In genomic region chr4:37981844-37982720, GRCh38 we compare ENCODE assay signal across 15 cellular contexts. TPM values are rescaled to one million over a fixed set of nuclear protein-coding genes. Genes with fewer than 3 reads are reported as not detected.
DNase-seq lines count a peak whose midpoint lies in the region; ATAC-seq, FAIRE-seq and TF ChIP-seq lines count a peak whose summit lies in the region.
"Had no signal": no experiment of that assay in that cellular context is flagged by ENCODE, and none has a peak within 500 bp of the region (broad histone marks: within the 10 kb centered on the region; RNA-seq: fewer than 3 reads in every experiment).

No MANE protein-coding gene starts in this region.

- CTCF ChIA-PET in GM12878 (lab: Yijun Ruan, JAX) = interaction anchor here (1.3 to 2.1 kb wide), 2 partner anchors 85 to 180 kb away, joined by 3 to 4 read pairs; no protein-coding TSS in a partner anchor

- no peak overlapping the region for H3K27ac ChIP-seq in GM12878 (ENCODE audit: control insufficient read depth, insufficient read depth)
- H3K27ac ChIP-seq: WERI-Rb-1 had no signal

- H3K27ac Mint-ChIP-seq in mesothelial cell of epicardium = peak overlapping the region; percentile 36
- H3K27ac Mint-ChIP-seq: stimulated activated effector memory CD8-positive, alpha-beta T cell treated with anti-CD3 and anti-CD28 coated beads, Interleukin-12 subunit alpha, Interleukin-12 subunit beta, amount 100 ng/mL, for 72 hours had no signal

- no peak for TF ChIP-seq EP300 in GM12878 (IDR thresholded peaks at IDR 0.05; ENCODE audit: borderline replicate concordance in 1 of 2, control insufficient read depth in 1 of 2, low read depth in 2 of 2, low read length in 2 of 2)

- BruUV-seq in GM12878 (replicated peaks; lab: Mats Ljungman, UMichigan) = no TSS peak

- 80% methylated on average over 7 of the region's 7 CpGs for WGBS in GM12878 (ENCODE audit: insufficient coverage, insufficient replicate concordance, low lambda C conversion rate, missing lambda C conversion rate)

- H3K9me3 ChIP-seq in GM12878 (replicated peaks; ENCODE audit: control insufficient read depth, insufficient read depth, low read length) (no peaks in the 10 kb centered on the region), mucosa of descending colon (no peaks in the 10 kb centered on the region)
- H3K9me3 ChIP-seq: spleen had no signal

- peak overlapping the region; percentile 19 for H3K4me2 ChIP-seq in GM12878 (ENCODE audit: control insufficient read depth, insufficient read depth)

- FAIRE-seq in G401.6 (lab: Jason Lieb, UNC) (peak; percentile 6), GM12878 (lab: Jason Lieb, UNC) (no peak)
- FAIRE-seq: endometrium had no signal

- H3K36me3 ChIP-seq in GM12878 (ENCODE audit: control insufficient read depth in 2 of 2, insufficient read depth in 2 of 2, low read length in 1 of 2) (no peaks in the 10 kb centered on the region), mucosa of descending colon (ENCODE audit: low read depth) (no peaks in the 10 kb centered on the region)
- H3K36me3 ChIP-seq: spleen had no signal

- TF ChIP-seq RAD21 in GM12878 (IDR thresholded peaks at IDR 0.05; ENCODE audit: insufficient read depth, low read depth, low read length) = no peak

- intact Hi-C loops in GM12878 (cut with micrococcal nuclease; ENCODE audit: unreplicated experiment) (no loop called here), mucosa of descending colon (cut with DNase I, micrococcal nuclease) (no loop called here)

- TF ChIP-seq POLR2A in GM12878 (IDR thresholded peaks at IDR 0.05; ENCODE audit: low read depth, low read length) (no peak), erythroblast (IDR thresholded peaks at IDR 0.05; ENCODE audit: low read length) (no peak)

- no peaks in the 10 kb centered on the region for H3K27me3 ChIP-seq in GM12878 (replicated peaks in 1 of 2; ENCODE audit: control insufficient read depth in 2 of 2, insufficient read depth in 2 of 2, low read length in 1 of 2)
- H3K27me3 ChIP-seq: spleen had no signal

- H3K79me2 ChIP-seq in GM12878 (ENCODE audit: control insufficient read depth, insufficient read depth, low read length) = peaks cover 21% of the 10 kb centered on the region

- RAD21 ChIA-PET in GM12878 (lab: Charles Lee; ENCODE audit: unreplicated experiment) = no interaction called here

- H3K9ac ChIP-seq in GM12878 (ENCODE audit: control insufficient read depth, insufficient read depth, low read length) = no peak overlapping the region

- H3K4me3 Mint-ChIP-seq in mesothelial cell of epicardium = no peak overlapping the region
- H3K4me3 Mint-ChIP-seq: stimulated activated effector memory CD8-positive, alpha-beta T cell treated with anti-CD3 and anti-CD28 coated beads, Interleukin-12 subunit alpha, Interleukin-12 subunit beta, amount 100 ng/mL, for 72 hours had no signal

- H3K36me3 Mint-ChIP-seq in mesothelial cell of epicardium = no peaks in the 10 kb centered on the region
- H3K36me3 Mint-ChIP-seq: stimulated activated effector memory CD8-positive, alpha-beta T cell treated with anti-CD3 and anti-CD28 coated beads, Interleukin-12 subunit alpha, Interleukin-12 subunit beta, amount 100 ng/mL, for 72 hours had no signal

- H3K27me3 Mint-ChIP-seq in mesothelial cell of epicardium (ENCODE audit: low read depth) = no peaks in the 10 kb centered on the region
- H3K27me3 Mint-ChIP-seq: CD4-positive, CD25-positive, alpha-beta regulatory T cell had no signal

- DNase-seq in A172 (ENCODE audit: low spot score) (peak; percentile 14), GM12878 (ENCODE audit: low read depth, low spot score) (no peak), mesothelial cell of epicardium (ENCODE audit: low spot score in 2 of 2, unreplicated experiment in 2 of 2) (no peak), mucosa of descending colon (no peak), erythroblast (lab: John Stamatoyannopoulos, UW) (no peak), Kasumi-1 (lab: John Stamatoyannopoulos, UW) (no peak)
- DNase-seq: activated effector memory CD4-positive, alpha-beta T cell treated with Interleukin-2 at 50 U/mL for 16 hours; CD4-positive, CD25-positive, alpha-beta regulatory T cell; spleen; WERI-Rb-1 had no signal

- peaks cover 29% of the 10 kb centered on the region for H3K4me1 Mint-ChIP-seq in mesothelial cell of epicardium

- TF ChIP-seq CTCF in GM12878 (IDR thresholded peaks at IDR 0.05 in 2 of 3, conservative IDR thresholded peaks at IDR 0.05 in 1 of 3; ENCODE audit: control insufficient read depth in 2 of 3, extremely low read depth in 1 of 3, insufficient read depth in 1 of 3, low read depth in 3 of 3, low read length in 3 of 3) (no peak), mesothelial cell of epicardium (IDR thresholded peaks at IDR 0.05; ENCODE audit: unreplicated experiment) (no peak), mucosa of descending colon (IDR thresholded peaks at IDR 0.05) (no peak)

- peaks cover 21% of the 10 kb centered on the region for H3K4me1 ChIP-seq in GM12878 (ENCODE audit: control insufficient read depth, insufficient read depth, low read length)
- peaks cover 16% of the 10 kb centered on the region for H3K4me1 ChIP-seq in mucosa of descending colon (ENCODE audit: low read depth)

- in situ Hi-C loops in GM12878 (cut with MboI) = no loop called here

- no peak for ATAC-seq in GM12878
- ATAC-seq in mucosa of descending colon = no peak
- no peak for ATAC-seq in GM18867 (IDR thresholded peaks at IDR 0.05; ENCODE audit: unreplicated experiment)
- ATAC-seq: Panc1; stimulated activated effector memory CD8-positive, alpha-beta T cell treated with anti-CD3 and anti-CD28 coated beads, Interleukin-12 subunit alpha, Interleukin-12 subunit beta, amount 100 ng/mL, for 72 hours had no signal

- POLR2A ChIA-PET in GM12878 (lab: Charles Lee) = interaction anchor here (0.5 to 1.0 kb wide), 2 partner anchors 83 to 155 kb away, joined by 3 read pairs; no protein-coding TSS in a partner anchor

- SMC1A ChIA-PET in GM12878 (lab: Charles Lee; ENCODE audit: uncharacterized antibody, unreplicated experiment) = interaction anchor here (0.7 to 1.7 kb wide), 3 partner anchors 8 to 29 kb away, joined by 3 to 5 read pairs (median 3); no protein-coding TSS in a partner anchor

- no peak overlapping the region for H2AFZ ChIP-seq in GM12878 (ENCODE audit: control insufficient read depth, low read depth, low read length)

- peaks cover 4% of the 10 kb centered on the region; the same call in 1 of the 2 replicates for H4K20me1 ChIP-seq in GM12878 (ENCODE audit: control insufficient read depth, insufficient read depth)

- no peaks in the 10 kb centered on the region for H3K9me3 Mint-ChIP-seq in mesothelial cell of epicardium
- H3K9me3 Mint-ChIP-seq: CD4-positive, CD25-positive, alpha-beta regulatory T cell; stimulated activated effector memory CD8-positive, alpha-beta T cell treated with anti-CD3 and anti-CD28 coated beads, Interleukin-12 subunit alpha, Interleukin-12 subunit beta, amount 100 ng/mL, for 72 hours had no signal

- no peak overlapping the region for H3K4me3 ChIP-seq in GM12878
- H3K4me3 ChIP-seq in mucosa of descending colon = no peak overlapping the region
- H3K4me3 ChIP-seq: spleen had no signal

TF ChIP-seq in GM12878, 131 proteins besides CTCF, POLR2A, EP300 and RAD21:
- TF ChIP-seq, protein P1, sequence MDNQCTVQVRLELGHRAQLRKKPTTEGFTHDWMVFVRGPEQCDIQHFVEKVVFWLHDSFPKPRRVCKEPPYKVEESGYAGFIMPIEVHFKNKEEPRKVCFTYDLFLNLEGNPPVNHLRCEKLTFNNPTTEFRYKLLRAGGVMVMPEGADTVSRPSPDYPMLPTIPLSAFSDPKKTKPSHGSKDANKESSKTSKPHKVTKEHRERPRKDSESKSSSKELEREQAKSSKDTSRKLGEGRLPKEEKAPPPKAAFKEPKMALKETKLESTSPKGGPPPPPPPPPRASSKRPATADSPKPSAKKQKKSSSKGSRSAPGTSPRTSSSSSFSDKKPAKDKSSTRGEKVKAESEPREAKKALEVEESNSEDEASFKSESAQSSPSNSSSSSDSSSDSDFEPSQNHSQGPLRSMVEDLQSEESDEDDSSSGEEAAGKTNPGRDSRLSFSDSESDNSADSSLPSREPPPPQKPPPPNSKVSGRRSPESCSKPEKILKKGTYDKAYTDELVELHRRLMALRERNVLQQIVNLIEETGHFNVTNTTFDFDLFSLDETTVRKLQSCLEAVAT (IDR thresholded peaks at IDR 0.05) = no peak
- TF ChIP-seq LARP7 (IDR thresholded peaks at IDR 0.05) = no peak

RNA-seq across cellular contexts. Expression of gene PTTG2, which starts 21.9 kb away (rescaled TPM):
- not detected in 2 replicates for total RNA-seq in A172 (2014; rRNA removed; shearing (Covaris generic))
- total RNA-seq in GM12878 (2013; cell fraction: nucleolus; rRNA removed) = 8.1 and 10.4 TPM in 2 replicates
- 0.33 TPM in 1 of 2 replicates, not detected in the other for total RNA-seq in GM12878 (2014; rRNA removed)
- 0.54 and 0.55 TPM in 2 replicates for total RNA-seq in GM12878 (2014; rRNA removed; fragmentation: Illumina TruSeq; extraction: Trizol)
- total RNA-seq in GM12878 (2021) = 0.40 and 0.44 TPM in 2 replicates
- not detected for polyA plus RNA-seq in GM12878 (2011; ENCODE audit: low read depth)
- polyA plus RNA-seq in GM12878 (2011; rRNA removed) = 0.13 and 0.31 TPM in 2 replicates
- not detected in 2 replicates for polyA plus RNA-seq in GM12878 (2011; cell fraction: cytosol; rRNA removed)
- polyA plus RNA-seq in GM12878 (2011; cell fraction: nucleus; rRNA removed) = 0.63 and 1.2 TPM in 2 replicates
- not detected in 2 replicates for polyA plus RNA-seq in GM12878 (2012)
- polyA plus RNA-seq in GM12878 (2014; fragmentation: Illumina TruSeq; extraction: Trizol) = not detected in 2 replicates
- polyA plus RNA-seq in GM12878 (2014; fragmentation: Nextera tagmentation; extraction: Ambion mirVana) = under 1 TPM in 1 of 2 experiments, not detected in 1; 0.09 TPM
- polyA plus RNA-seq in GM12878 (2014; rRNA removed) = 0.56 TPM in 1 of 2 replicates, not detected in the other
- under 1 TPM; 0.33 to 0.44 TPM for polyA plus RNA-seq in GM12878 (2016; fragmentation: Nextera tagmentation; extraction: Ambion mirVana)
- polyA minus RNA-seq in GM12878 (2011; rRNA and poly(A)+ RNA removed) = 1.8 and 2.3 TPM in 2 replicates
- not detected in 2 replicates for polyA minus RNA-seq in GM12878 (2011; cell fraction: cytosol; rRNA and poly(A)+ RNA removed)
- polyA minus RNA-seq in GM12878 (2011; cell fraction: nucleus; rRNA and poly(A)+ RNA removed) = 3.0 and 4.8 TPM in 2 replicates
- total RNA-seq in mesothelial cell of epicardium = not detected in 3 replicates
- total RNA-seq in mucosa of descending colon = 1 to 10 TPM in 1 of 3 donors, under 1 TPM in 1, not detected in 1; 0.77 to 2.5 TPM
- polyA plus RNA-seq: CD4-positive, CD25-positive, alpha-beta regulatory T cell had no signal
